32 cellular contexts compared by ENCODE assay signal in genomic region chr1:193553562-193553961, GRCh38.
"Had no signal": no experiment of that assay in that cellular context is flagged by ENCODE, and none has a peak within 500 bp of the region (broad histone marks: within the 10 kb centered on the region; RNA-seq: fewer than 3 reads in every experiment).

No MANE protein-coding gene starts in this region.

- DNase-seq: activated B cell treated with CpG ODN at 0.5 μM for 24 hours; activated CD4-positive, alpha-beta memory T cell treated with anti-CD3 and anti-CD28 coated beads for 36 hours; activated CD4-positive, alpha-beta T cell treated with anti-CD3 and anti-CD28 coated beads, Interleukin-2, amount 10 ng/mL, durations not matched to agents 24 days and 14 days; activated CD4-positive, alpha-beta T cell treated with anti-CD3 and anti-CD28 coated beads, Interleukin-2, amount 50 U/mL, for 1 hour; activated CD4-positive, alpha-beta T cell treated with anti-CD3 and anti-CD28 coated beads, Interleukin-2, amount 50 U/mL, for 4 hours; activated CD4-positive, CD25-positive, alpha-beta regulatory T cell treated with anti-CD3 and anti-CD28 coated beads, Interleukin-2, amount 50 U/mL, for 72 hours; activated CD8-positive, alpha-beta memory T cell treated with anti-CD3 and anti-CD28 coated beads, Interleukin-2, amount 50 U/mL, for 4 hours; activated CD8-positive, alpha-beta T cell treated with anti-CD3 and anti-CD28 coated beads for 36 hours; activated effector memory CD4-positive, alpha-beta T cell treated with Interleukin-2 at 50 U/mL for 16 hours; activated gamma-delta T cell; activated naive CD4-positive, alpha-beta T cell treated with anti-CD3 and anti-CD28 coated beads, Interleukin-2, amount 10 ng/mL, durations not matched to agents 7 days and 5 days; activated naive CD4-positive, alpha-beta T cell treated with Interleukin-2 at 50 U/mL for 16 hours; activated naive CD8-positive, alpha-beta T cell treated with anti-CD3 and anti-CD28 coated beads, Interleukin-2, amount 10 ng/mL, durations not matched to agents 7 days and 5 days; activated naive CD8-positive, alpha-beta T cell treated with anti-CD3 and anti-CD28 coated beads, Interleukin-2, amount 50 U/mL, for 24 hours; activated T-cell treated with anti-CD3 and anti-CD28 coated beads, Interleukin-2, amount 50 U/mL, for 24 hours; activated T-cell treated with anti-CD3 and anti-CD28 coated beads, Interleukin-2, amount 50 U/mL, for 48 hours; amygdala; anterior cingulate cortex; body of pancreas; brain microvascular endothelial cell; central memory CD4-positive, alpha-beta T cell; T-helper 1 cell; T-helper 2 cell; T-helper 9 cell had no signal

- H3K27me3 ChIP-seq: ascending aorta, body of pancreas, brain microvascular endothelial cell, breast epithelium had no signal

- H3K27ac Mint-ChIP-seq: activated B cell treated with CpG ODN at 0.5 μM for 24 hours; activated CD4-positive, alpha-beta memory T cell treated with anti-CD3 and anti-CD28 coated beads for 36 hours; activated CD4-positive, alpha-beta T cell treated with anti-CD3 and anti-CD28 coated beads, Interleukin-2, amount 10 ng/mL, durations not matched to agents 24 days and 14 days; activated CD8-positive, alpha-beta T cell treated with anti-CD3 and anti-CD28 coated beads for 36 hours; activated naive CD4-positive, alpha-beta T cell treated with anti-CD3 and anti-CD28 coated beads, Interleukin-2, amount 10 ng/mL, durations not matched to agents 7 days and 5 days; activated naive CD4-positive, alpha-beta T cell treated with anti-CD3 and anti-CD28 coated beads, Interleukin-2, amount 50 U/mL, for 24 hours; activated naive CD8-positive, alpha-beta T cell; activated naive CD8-positive, alpha-beta T cell treated with anti-CD3 and anti-CD28 coated beads, Interleukin-2, amount 10 ng/mL, durations not matched to agents 7 days and 5 days; activated naive CD8-positive, alpha-beta T cell treated with anti-CD3 and anti-CD28 coated beads, Interleukin-2, amount 50 U/mL, for 24 hours; activated T-cell treated with anti-CD3 and anti-CD28 coated beads, Interleukin-2, amount 50 U/mL, for 24 hours; activated T-helper 2 cell treated with anti-CD3 and anti-CD28 coated beads, Interferon-gamma antibody, Interleukin-2, Interleukin-4, amounts not matched to agents 10 μg/mL and 5 μg/mL and 100 μg/mL, durations not matched to agents 14 hours and 24 hours and 36 hours; T-helper 1 cell treated with Interleukin-12 subunit alpha and Interleukin-12 subunit beta and Interleukin-4 antibody, amounts not matched to agents 30 μg/mL and 1 μg/mL, for 36 hours; T-helper 2 cell treated with Interferon-gamma antibody and Interleukin-4, amounts not matched to agents 5 μg/mL and 100 μg/mL, for 36 hours had no signal

- H3K4me1 ChIP-seq: ascending aorta, body of pancreas, breast epithelium had no signal

- H3K27me3 Mint-ChIP-seq: activated B cell treated with CpG ODN at 0.5 μM for 24 hours; activated CD4-positive, alpha-beta memory T cell treated with anti-CD3 and anti-CD28 coated beads for 36 hours; activated CD4-positive, alpha-beta T cell treated with anti-CD3 and anti-CD28 coated beads, Interleukin-2, amount 10 ng/mL, durations not matched to agents 24 days and 14 days; activated CD8-positive, alpha-beta T cell treated with anti-CD3 and anti-CD28 coated beads for 36 hours; activated naive CD4-positive, alpha-beta T cell treated with anti-CD3 and anti-CD28 coated beads, Interleukin-2, amount 10 ng/mL, durations not matched to agents 7 days and 5 days; activated naive CD4-positive, alpha-beta T cell treated with anti-CD3 and anti-CD28 coated beads, Interleukin-2, amount 50 U/mL, for 24 hours; activated naive CD8-positive, alpha-beta T cell; activated naive CD8-positive, alpha-beta T cell treated with anti-CD3 and anti-CD28 coated beads, Interleukin-2, amount 10 ng/mL, durations not matched to agents 7 days and 5 days; activated naive CD8-positive, alpha-beta T cell treated with anti-CD3 and anti-CD28 coated beads, Interleukin-2, amount 50 U/mL, for 24 hours; activated T-cell treated with anti-CD3 and anti-CD28 coated beads, Interleukin-2, amount 50 U/mL, for 24 hours had no signal

- ATAC-seq: activated CD8-positive, alpha-beta T cell treated with anti-CD3 and anti-CD28 coated beads for 36 hours; activated naive CD8-positive, alpha-beta T cell treated with anti-CD3 and anti-CD28 coated beads, Interleukin-2, amount 50 U/mL, for 24 hours; body of pancreas had no signal

- H3K36me3 Mint-ChIP-seq: activated naive CD4-positive, alpha-beta T cell treated with anti-CD3 and anti-CD28 coated beads, Interleukin-2, amount 50 U/mL, for 24 hours; activated naive CD8-positive, alpha-beta T cell had no signal

- H3K36me3 ChIP-seq: ascending aorta, brain microvascular endothelial cell, breast epithelium had no signal

- H3K9me3 ChIP-seq: ascending aorta, body of pancreas, breast epithelium had no signal

- H3K4me3 Mint-ChIP-seq: activated B cell treated with CpG ODN at 0.5 μM for 24 hours; activated CD4-positive, alpha-beta memory T cell treated with anti-CD3 and anti-CD28 coated beads for 36 hours; activated CD4-positive, alpha-beta T cell treated with anti-CD3 and anti-CD28 coated beads, Interleukin-2, amount 10 ng/mL, durations not matched to agents 24 days and 14 days; activated CD8-positive, alpha-beta T cell treated with anti-CD3 and anti-CD28 coated beads for 36 hours; activated naive CD4-positive, alpha-beta T cell treated with anti-CD3 and anti-CD28 coated beads, Interleukin-2, amount 10 ng/mL, durations not matched to agents 7 days and 5 days; activated naive CD4-positive, alpha-beta T cell treated with anti-CD3 and anti-CD28 coated beads, Interleukin-2, amount 50 U/mL, for 24 hours; activated naive CD8-positive, alpha-beta T cell; activated naive CD8-positive, alpha-beta T cell treated with anti-CD3 and anti-CD28 coated beads, Interleukin-2, amount 10 ng/mL, durations not matched to agents 7 days and 5 days; activated naive CD8-positive, alpha-beta T cell treated with anti-CD3 and anti-CD28 coated beads, Interleukin-2, amount 50 U/mL, for 24 hours; activated T-cell treated with anti-CD3 and anti-CD28 coated beads, Interleukin-2, amount 50 U/mL, for 24 hours; T-helper 1 cell treated with Interleukin-12 subunit alpha and Interleukin-12 subunit beta and Interleukin-4 antibody, amounts not matched to agents 30 μg/mL and 1 μg/mL, for 36 hours; T-helper 2 cell treated with Interferon-gamma antibody and Interleukin-4, amounts not matched to agents 5 μg/mL and 100 μg/mL, for 36 hours had no signal

- H3K27ac ChIP-seq: ascending aorta, body of pancreas, brain microvascular endothelial cell, breast epithelium, VCaP had no signal

- H3K4me3 ChIP-seq: ascending aorta, body of pancreas, breast epithelium had no signal

- H3K9me3 Mint-ChIP-seq: activated B cell treated with CpG ODN at 0.5 μM for 24 hours; activated CD4-positive, alpha-beta memory T cell treated with anti-CD3 and anti-CD28 coated beads for 36 hours; activated naive CD4-positive, alpha-beta T cell treated with anti-CD3 and anti-CD28 coated beads, Interleukin-2, amount 50 U/mL, for 24 hours; T-helper 2 cell treated with Interferon-gamma antibody and Interleukin-4, amounts not matched to agents 5 μg/mL and 100 μg/mL, for 36 hours had no signal
